ENCODE assay signal across 1 cellular context in the genomic region with DNA sequence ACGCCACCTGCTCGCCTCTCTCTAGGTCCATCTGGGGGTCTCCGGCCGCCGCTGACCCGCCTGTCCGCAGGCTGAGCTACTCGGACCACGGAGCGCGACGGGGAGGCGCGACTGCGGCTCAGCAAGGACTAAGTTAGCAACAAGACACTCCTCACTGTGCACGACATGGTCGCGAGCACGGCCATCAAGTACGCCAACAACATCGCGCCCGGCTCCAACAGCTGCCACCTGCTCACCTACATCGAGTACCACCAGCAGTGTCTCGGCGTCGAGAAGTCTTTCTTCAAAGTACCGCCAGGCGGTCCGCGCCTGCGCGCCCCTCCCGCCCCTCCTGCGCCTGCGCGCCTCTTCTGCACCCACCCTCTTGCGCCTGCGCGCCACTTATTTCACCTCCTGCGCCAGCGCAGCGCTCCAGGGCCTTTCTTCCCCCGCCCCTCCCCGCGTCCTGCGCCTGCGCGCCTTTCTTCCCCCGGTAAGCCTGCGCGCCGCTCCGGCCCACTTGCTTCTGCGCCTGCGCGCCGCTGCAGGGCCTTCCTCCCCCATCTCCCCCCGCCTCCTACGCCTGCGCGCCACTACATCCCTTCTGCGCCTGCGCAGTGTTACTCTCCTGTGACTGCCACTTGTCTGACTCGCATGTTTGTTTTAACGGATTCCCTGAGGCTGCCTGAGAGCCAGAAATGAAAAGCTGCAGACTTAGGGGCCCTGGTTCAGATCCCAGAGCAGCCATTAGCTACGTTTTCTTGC.
TF ChIP-seq lines count a peak whose summit lies in the region.

No MANE protein-coding gene starts in this region.

TF ChIP-seq in HepG2, 621 proteins besides CTCF, POLR2A, EP300 and RAD21 (continued from another document):
- TF ChIP-seq U2AF2 (IDR thresholded peaks at IDR 0.05; ENCODE audit: low read depth, low read length) = no peak
- no peak; the same call in 1 of the 2 replicates for TF ChIP-seq SRY (CRISPR knock-in tag; IDR thresholded peaks at IDR 0.05)
- TF ChIP-seq, protein P1, sequence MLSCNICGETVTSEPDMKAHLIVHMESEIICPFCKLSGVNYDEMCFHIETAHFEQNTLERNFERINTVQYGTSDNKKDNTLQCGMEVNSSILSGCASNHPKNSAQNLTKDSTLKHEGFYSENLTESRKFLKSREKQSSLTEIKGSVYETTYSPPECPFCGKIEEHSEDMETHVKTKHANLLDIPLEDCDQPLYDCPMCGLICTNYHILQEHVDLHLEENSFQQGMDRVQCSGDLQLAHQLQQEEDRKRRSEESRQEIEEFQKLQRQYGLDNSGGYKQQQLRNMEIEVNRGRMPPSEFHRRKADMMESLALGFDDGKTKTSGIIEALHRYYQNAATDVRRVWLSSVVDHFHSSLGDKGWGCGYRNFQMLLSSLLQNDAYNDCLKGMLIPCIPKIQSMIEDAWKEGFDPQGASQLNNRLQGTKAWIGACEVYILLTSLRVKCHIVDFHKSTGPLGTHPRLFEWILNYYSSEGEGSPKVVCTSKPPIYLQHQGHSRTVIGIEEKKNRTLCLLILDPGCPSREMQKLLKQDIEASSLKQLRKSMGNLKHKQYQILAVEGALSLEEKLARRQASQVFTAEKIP (CRISPR knock-in tag; IDR thresholded peaks at IDR 0.05; ENCODE audit: borderline replicate concordance) = no peak
- TF ChIP-seq GZF1 (CRISPR knock-in tag; IDR thresholded peaks at IDR 0.05) = no peak
- TF ChIP-seq KLF12 (CRISPR knock-in tag; IDR thresholded peaks at IDR 0.05; ENCODE audit: borderline replicate concordance) = no peak
- no peak for TF ChIP-seq RBM22 (optimal IDR thresholded peaks at IDR 0.05; ENCODE audit: low read length)
- peak; percentile 59; the same call in 1 of the 2 replicates for TF ChIP-seq ZNF761 (CRISPR knock-in tag; conservative IDR thresholded peaks at IDR 0.05)
- no peak for TF ChIP-seq ZNF441 (CRISPR knock-in tag; IDR thresholded peaks at IDR 0.05; ENCODE audit: borderline replicate concordance)
- TF ChIP-seq MAFK (conservative IDR thresholded peaks at IDR 0.05 in 1 of 2, IDR thresholded peaks at IDR 0.05 in 1 of 2; ENCODE audit: low read length in 2 of 2) = no peak
- no peak for TF ChIP-seq MIER3 (CRISPR knock-in tag; IDR thresholded peaks at IDR 0.05; ENCODE audit: borderline replicate concordance)
- no peak for TF ChIP-seq PRPF4 (IDR thresholded peaks at IDR 0.05; ENCODE audit: low read depth, low read length, poor library complexity, severe bottlenecking)
- no peak for TF ChIP-seq ZNF264 (CRISPR knock-in tag; IDR thresholded peaks at IDR 0.05)
- peak; percentile 53 for TF ChIP-seq TCF7 (IDR thresholded peaks at IDR 0.05; ENCODE audit: low read depth)
- TF ChIP-seq NPAS2 (CRISPR knock-in tag; IDR thresholded peaks at IDR 0.05; ENCODE audit: borderline replicate concordance) = no peak
- TF ChIP-seq, protein P2, sequence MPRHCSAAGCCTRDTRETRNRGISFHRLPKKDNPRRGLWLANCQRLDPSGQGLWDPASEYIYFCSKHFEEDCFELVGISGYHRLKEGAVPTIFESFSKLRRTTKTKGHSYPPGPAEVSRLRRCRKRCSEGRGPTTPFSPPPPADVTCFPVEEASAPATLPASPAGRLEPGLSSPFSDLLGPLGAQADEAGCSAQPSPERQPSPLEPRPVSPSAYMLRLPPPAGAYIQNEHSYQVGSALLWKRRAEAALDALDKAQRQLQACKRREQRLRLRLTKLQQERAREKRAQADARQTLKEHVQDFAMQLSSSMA (CRISPR knock-in tag; IDR thresholded peaks at IDR 0.05) = 0 out of 2 replicates have a peak, but pooled peaks have one; percentile 37
- TF ChIP-seq ZNF260 (CRISPR knock-in tag; IDR thresholded peaks at IDR 0.05; ENCODE audit: borderline replicate concordance, low read depth) = no peak
- TF ChIP-seq ZNF552 (CRISPR knock-in tag; IDR thresholded peaks at IDR 0.05; ENCODE audit: borderline replicate concordance) = peak; percentile 79; the same call in 1 of the 2 replicates
- TF ChIP-seq, protein P3, sequence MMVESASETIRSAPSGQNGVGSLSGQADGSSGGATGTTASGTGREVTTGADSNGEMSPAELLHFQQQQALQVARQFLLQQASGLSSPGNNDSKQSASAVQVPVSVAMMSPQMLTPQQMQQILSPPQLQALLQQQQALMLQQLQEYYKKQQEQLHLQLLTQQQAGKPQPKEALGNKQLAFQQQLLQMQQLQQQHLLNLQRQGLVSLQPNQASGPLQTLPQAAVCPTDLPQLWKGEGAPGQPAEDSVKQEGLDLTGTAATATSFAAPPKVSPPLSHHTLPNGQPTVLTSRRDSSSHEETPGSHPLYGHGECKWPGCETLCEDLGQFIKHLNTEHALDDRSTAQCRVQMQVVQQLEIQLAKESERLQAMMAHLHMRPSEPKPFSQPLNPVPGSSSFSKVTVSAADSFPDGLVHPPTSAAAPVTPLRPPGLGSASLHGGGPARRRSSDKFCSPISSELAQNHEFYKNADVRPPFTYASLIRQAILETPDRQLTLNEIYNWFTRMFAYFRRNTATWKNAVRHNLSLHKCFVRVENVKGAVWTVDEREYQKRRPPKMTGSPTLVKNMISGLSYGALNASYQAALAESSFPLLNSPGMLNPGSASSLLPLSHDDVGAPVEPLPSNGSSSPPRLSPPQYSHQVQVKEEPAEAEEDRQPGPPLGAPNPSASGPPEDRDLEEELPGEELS (CRISPR knock-in tag; IDR thresholded peaks at IDR 0.05) = no peak
- no peak; the same call in 1 of the 2 replicates for TF ChIP-seq SOX5 (CRISPR knock-in tag; IDR thresholded peaks at IDR 0.05; ENCODE audit: borderline replicate concordance)
- TF ChIP-seq ZNF660 (CRISPR knock-in tag; IDR thresholded peaks at IDR 0.05; ENCODE audit: borderline replicate concordance, low read depth) = no peak
- no peak for TF ChIP-seq ZNF572 (CRISPR knock-in tag; IDR thresholded peaks at IDR 0.05)
- TF ChIP-seq ZNF354B (CRISPR knock-in tag; IDR thresholded peaks at IDR 0.05) = no peak
- TF ChIP-seq CHD2 (IDR thresholded peaks at IDR 0.05; ENCODE audit: low read depth, low read length) = no peak
- TF ChIP-seq FOXA3 (CRISPR knock-in tag; IDR thresholded peaks at IDR 0.05) = peak; percentile 70; the same call in 1 of the 2 replicates
- no peak for TF ChIP-seq GATAD2A (CRISPR knock-in tag; IDR thresholded peaks at IDR 0.05)
- peak; percentile 74; the same call in 1 of the 2 replicates for TF ChIP-seq NRL (CRISPR knock-in tag; IDR thresholded peaks at IDR 0.05; ENCODE audit: borderline replicate concordance)
- TF ChIP-seq ZNF746 (CRISPR knock-in tag; IDR thresholded peaks at IDR 0.05) = no peak
- TF ChIP-seq CREB1 (IDR thresholded peaks at IDR 0.05) = peak; percentile 22; the same call in 1 of the 2 replicates
- no peak for TF ChIP-seq CREB1 (CRISPR knock-in tag; IDR thresholded peaks at IDR 0.05)
- no peak; the same call in 1 of the 2 replicates for TF ChIP-seq ZMAT3 (CRISPR knock-in tag; conservative IDR thresholded peaks at IDR 0.05)
- peak; percentile 69; the same call in 1 of the 2 replicates for TF ChIP-seq MEIS1 (CRISPR knock-in tag; IDR thresholded peaks at IDR 0.05; ENCODE audit: borderline replicate concordance)
- TF ChIP-seq ZMYM4 (CRISPR knock-in tag; IDR thresholded peaks at IDR 0.05) = peak; percentile 77
- peak; percentile 73 for TF ChIP-seq POLR2G (IDR thresholded peaks at IDR 0.05; ENCODE audit: low read depth, low read length)
- no peak for TF ChIP-seq ZNF850 (CRISPR knock-in tag; conservative IDR thresholded peaks at IDR 0.05)
- TF ChIP-seq, protein P4, sequence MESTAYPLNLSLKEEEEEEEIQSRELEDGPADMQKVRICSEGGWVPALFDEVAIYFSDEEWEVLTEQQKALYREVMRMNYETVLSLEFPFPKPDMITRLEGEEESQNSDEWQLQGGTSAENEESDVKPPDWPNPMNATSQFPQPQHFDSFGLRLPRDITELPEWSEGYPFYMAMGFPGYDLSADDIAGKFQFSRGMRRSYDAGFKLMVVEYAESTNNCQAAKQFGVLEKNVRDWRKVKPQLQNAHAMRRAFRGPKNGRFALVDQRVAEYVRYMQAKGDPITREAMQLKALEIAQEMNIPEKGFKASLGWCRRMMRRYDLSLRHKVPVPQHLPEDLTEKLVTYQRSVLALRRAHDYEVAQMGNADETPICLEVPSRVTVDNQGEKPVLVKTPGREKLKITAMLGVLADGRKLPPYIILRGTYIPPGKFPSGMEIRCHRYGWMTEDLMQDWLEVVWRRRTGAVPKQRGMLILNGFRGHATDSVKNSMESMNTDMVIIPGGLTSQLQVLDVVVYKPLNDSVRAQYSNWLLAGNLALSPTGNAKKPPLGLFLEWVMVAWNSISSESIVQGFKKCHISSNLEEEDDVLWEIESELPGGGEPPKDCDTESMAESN (CRISPR knock-in tag; conservative IDR thresholded peaks at IDR 0.05) = peak; percentile 81
- TF ChIP-seq NFIB (CRISPR knock-in tag; IDR thresholded peaks at IDR 0.05; ENCODE audit: borderline replicate concordance) = no peak
- no peak for TF ChIP-seq ZNF101 (CRISPR knock-in tag; IDR thresholded peaks at IDR 0.05; ENCODE audit: borderline replicate concordance, low read depth)
- TF ChIP-seq ZNF878 (CRISPR knock-in tag; IDR thresholded peaks at IDR 0.05) = no peak
- TF ChIP-seq, protein P5, sequence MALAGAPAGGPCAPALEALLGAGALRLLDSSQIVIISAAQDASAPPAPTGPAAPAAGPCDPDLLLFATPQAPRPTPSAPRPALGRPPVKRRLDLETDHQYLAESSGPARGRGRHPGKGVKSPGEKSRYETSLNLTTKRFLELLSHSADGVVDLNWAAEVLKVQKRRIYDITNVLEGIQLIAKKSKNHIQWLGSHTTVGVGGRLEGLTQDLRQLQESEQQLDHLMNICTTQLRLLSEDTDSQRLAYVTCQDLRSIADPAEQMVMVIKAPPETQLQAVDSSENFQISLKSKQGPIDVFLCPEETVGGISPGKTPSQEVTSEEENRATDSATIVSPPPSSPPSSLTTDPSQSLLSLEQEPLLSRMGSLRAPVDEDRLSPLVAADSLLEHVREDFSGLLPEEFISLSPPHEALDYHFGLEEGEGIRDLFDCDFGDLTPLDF (CRISPR knock-in tag; IDR thresholded peaks at IDR 0.05) = no peak; the same call in 1 of the 2 replicates
- TF ChIP-seq ZNF672 (CRISPR knock-in tag; IDR thresholded peaks at IDR 0.05) = no peak
- TF ChIP-seq, protein P6, sequence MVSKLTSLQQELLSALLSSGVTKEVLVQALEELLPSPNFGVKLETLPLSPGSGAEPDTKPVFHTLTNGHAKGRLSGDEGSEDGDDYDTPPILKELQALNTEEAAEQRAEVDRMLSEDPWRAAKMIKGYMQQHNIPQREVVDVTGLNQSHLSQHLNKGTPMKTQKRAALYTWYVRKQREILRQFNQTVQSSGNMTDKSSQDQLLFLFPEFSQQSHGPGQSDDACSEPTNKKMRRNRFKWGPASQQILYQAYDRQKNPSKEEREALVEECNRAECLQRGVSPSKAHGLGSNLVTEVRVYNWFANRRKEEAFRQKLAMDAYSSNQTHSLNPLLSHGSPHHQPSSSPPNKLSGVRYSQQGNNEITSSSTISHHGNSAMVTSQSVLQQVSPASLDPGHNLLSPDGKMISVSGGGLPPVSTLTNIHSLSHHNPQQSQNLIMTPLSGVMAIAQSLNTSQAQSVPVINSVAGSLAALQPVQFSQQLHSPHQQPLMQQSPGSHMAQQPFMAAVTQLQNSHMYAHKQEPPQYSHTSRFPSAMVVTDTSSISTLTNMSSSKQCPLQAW (CRISPR knock-in tag; IDR thresholded peaks at IDR 0.05) = peak; percentile 56; the same call in 1 of the 2 replicates
- TF ChIP-seq ZNF24 (IDR thresholded peaks at IDR 0.05) = no peak
- TF ChIP-seq, protein P7, sequence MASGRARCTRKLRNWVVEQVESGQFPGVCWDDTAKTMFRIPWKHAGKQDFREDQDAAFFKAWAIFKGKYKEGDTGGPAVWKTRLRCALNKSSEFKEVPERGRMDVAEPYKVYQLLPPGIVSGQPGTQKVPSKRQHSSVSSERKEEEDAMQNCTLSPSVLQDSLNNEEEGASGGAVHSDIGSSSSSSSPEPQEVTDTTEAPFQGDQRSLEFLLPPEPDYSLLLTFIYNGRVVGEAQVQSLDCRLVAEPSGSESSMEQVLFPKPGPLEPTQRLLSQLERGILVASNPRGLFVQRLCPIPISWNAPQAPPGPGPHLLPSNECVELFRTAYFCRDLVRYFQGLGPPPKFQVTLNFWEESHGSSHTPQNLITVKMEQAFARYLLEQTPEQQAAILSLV (CRISPR knock-in tag; IDR thresholded peaks at IDR 0.05; ENCODE audit: borderline replicate concordance) = peak; percentile 68; the same call in 1 of the 2 replicates
- no peak for TF ChIP-seq NR2F6 (IDR thresholded peaks at IDR 0.05)
- peak; percentile 11; the same call in 1 of the 2 replicates for TF ChIP-seq NR2F6 (CRISPR knock-in tag; IDR thresholded peaks at IDR 0.05)
- TF ChIP-seq SP2 (CRISPR knock-in tag; IDR thresholded peaks at IDR 0.05) = 0 out of 2 replicates have a peak, but pooled peaks have one; percentile 13
- 0 out of 2 replicates have a peak, but pooled peaks have one; percentile 63 for TF ChIP-seq ZNF724P (CRISPR knock-in tag; IDR thresholded peaks at IDR 0.05; ENCODE audit: borderline replicate concordance)
- TF ChIP-seq, protein P8, sequence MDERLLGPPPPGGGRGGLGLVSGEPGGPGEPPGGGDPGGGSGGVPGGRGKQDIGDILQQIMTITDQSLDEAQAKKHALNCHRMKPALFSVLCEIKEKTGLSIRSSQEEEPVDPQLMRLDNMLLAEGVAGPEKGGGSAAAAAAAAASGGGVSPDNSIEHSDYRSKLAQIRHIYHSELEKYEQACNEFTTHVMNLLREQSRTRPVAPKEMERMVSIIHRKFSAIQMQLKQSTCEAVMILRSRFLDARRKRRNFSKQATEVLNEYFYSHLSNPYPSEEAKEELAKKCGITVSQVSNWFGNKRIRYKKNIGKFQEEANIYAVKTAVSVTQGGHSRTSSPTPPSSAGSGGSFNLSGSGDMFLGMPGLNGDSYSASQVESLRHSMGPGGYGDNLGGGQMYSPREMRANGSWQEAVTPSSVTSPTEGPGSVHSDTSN (CRISPR knock-in tag; IDR thresholded peaks at IDR 0.05) = no peak
- no peak for TF ChIP-seq ZNF629 (CRISPR knock-in tag; conservative IDR thresholded peaks at IDR 0.05)
- no peak for TF ChIP-seq ZKSCAN5 (CRISPR knock-in tag; IDR thresholded peaks at IDR 0.05)
- no peak for TF ChIP-seq PCBP1 (IDR thresholded peaks at IDR 0.05; ENCODE audit: borderline replicate concordance, low read depth, low read length)
- peak; percentile 81 for TF ChIP-seq GABPB1 (CRISPR knock-in tag; IDR thresholded peaks at IDR 0.05)
- 0 out of 2 replicates have a peak, but pooled peaks have one; percentile 53 for TF ChIP-seq BRD4 (CRISPR knock-in tag; IDR thresholded peaks at IDR 0.05)
